ENCODE assay signal across 22 cellular contexts in the genomic region with DNA sequence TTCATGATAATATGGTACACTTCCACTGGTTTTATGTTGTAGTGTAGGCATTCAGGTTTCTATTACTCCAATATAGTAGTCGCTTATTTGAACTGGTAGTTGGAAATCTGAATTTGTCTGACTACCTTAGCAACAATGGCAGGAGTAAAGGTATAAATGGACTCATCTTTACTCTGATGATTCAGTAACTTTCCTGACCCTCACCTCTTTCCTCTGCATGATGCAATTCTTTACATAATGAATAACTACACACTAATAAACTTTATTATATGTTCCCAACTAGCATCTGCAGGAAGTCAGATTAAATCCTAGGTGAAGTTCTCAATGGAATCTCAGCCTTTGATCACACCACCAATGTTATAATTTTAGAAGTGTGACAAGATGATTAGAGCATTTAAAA.
"Had no signal": no experiment of that assay in that cellular context is flagged by ENCODE, and none has a peak within 500 bp of the region (broad histone marks: within the 10 kb centered on the region; RNA-seq: fewer than 3 reads in every experiment).

No MANE protein-coding gene starts in this region.

- H3K9me3 Mint-ChIP-seq: T-helper 2 cell treated with Interferon-gamma antibody and Interleukin-4, amounts not matched to agents 5 μg/mL and 100 μg/mL, for 36 hours had no signal

- H3K27ac Mint-ChIP-seq: activated T-cell treated with anti-CD3 and anti-CD28 coated beads, Interleukin-2, amount 50 U/mL, for 72 hours; T-helper 2 cell treated with Interferon-gamma antibody and Interleukin-4, amounts not matched to agents 5 μg/mL and 100 μg/mL, for 36 hours had no signal

- FAIRE-seq: astrocyte, islet of Langerhans, TTC549, urothelium cell line had no signal

- DNase-seq: activated CD4-positive, alpha-beta T cell treated with anti-CD3 and anti-CD28 coated beads, Interleukin-2, amount 50 U/mL, for 4 hours; activated effector memory CD4-positive, alpha-beta T cell treated with anti-CD3 and anti-CD28 coated beads, Interleukin-2, amount 50 U/mL, for 16 hours; activated naive CD4-positive, alpha-beta T cell treated with anti-CD3 and anti-CD28 coated beads, Interleukin-2, amount 50 U/mL, for 16 hours; activated T-cell treated with anti-CD3 and anti-CD28 coated beads, Interleukin-2, amount 50 U/mL, for 72 hours; cerebellar nuclear complex; cortex of kidney; effector CD4-positive, alpha-beta T cell; foreskin fibroblast; hippocampal formation; occipital lobe; posterior cingulate gyrus; retina; stimulated activated CD8-positive, alpha-beta memory T cell treated with anti-CD3 and anti-CD28 coated beads, Interleukin-4, amount 100 ng/mL, for 48 hours; stimulated activated naive CD8-positive, alpha-beta T cell treated with anti-CD3 and anti-CD28 coated beads, Interleukin-15, Interleukin-2, amounts not matched to agents 100 U/mL and 50 U/mL, for 24 hours had no signal

- H3K4me3 ChIP-seq: breast epithelium, tibial nerve had no signal

- H3K9me3 ChIP-seq: breast epithelium, tibial nerve had no signal

- H3K36me3 ChIP-seq: breast epithelium, tibial nerve had no signal

- H3K27ac ChIP-seq: breast epithelium, tibial nerve had no signal

- H3K4me1 ChIP-seq: breast epithelium had no signal

- H3K27me3 ChIP-seq: breast epithelium, tibial nerve had no signal

- H3K4me3 Mint-ChIP-seq: activated T-cell treated with anti-CD3 and anti-CD28 coated beads, Interleukin-2, amount 50 U/mL, for 72 hours; T-helper 2 cell treated with Interferon-gamma antibody and Interleukin-4, amounts not matched to agents 5 μg/mL and 100 μg/mL, for 36 hours had no signal

- ATAC-seq: activated T-cell treated with anti-CD3 and anti-CD28 coated beads, Interleukin-2, amount 50 U/mL, for 72 hours; left lobe of liver; stimulated activated naive CD8-positive, alpha-beta T cell treated with anti-CD3 and anti-CD28 coated beads, Interleukin-15, Interleukin-2, amounts not matched to agents 100 U/mL and 50 U/mL, for 24 hours had no signal
